30 cellular contexts compared by ENCODE assay signal in genomic region chr2:190599546-190600220, GRCh38. TPM values are rescaled to one million over a fixed set of nuclear protein-coding genes. Genes with fewer than 3 reads are reported as not detected.
DNase-seq lines count a peak whose midpoint lies in the region; ATAC-seq, FAIRE-seq and TF ChIP-seq lines count a peak whose summit lies in the region.
"Had no signal": no experiment of that assay in that cellular context is flagged by ENCODE, and none has a peak within 500 bp of the region (broad histone marks: within the 10 kb centered on the region; RNA-seq: fewer than 3 reads in every experiment).

No MANE protein-coding gene starts in this region.

- no peak overlapping the region for H3K14ac ChIP-seq in H1 (ENCODE audit: insufficient read length)

- H3K79me1 ChIP-seq in H1 (ENCODE audit: low read depth, low read length), result no peaks in the 10 kb centered on the region

- DNase-seq in right cardiac atrium, result no peak
- no peak for DNase-seq in right atrium auricular region (ENCODE audit: low spot score)
- DNase-seq in NCI-H2171 (lab: John Stamatoyannopoulos, UW), result peak; percentile 73
- no peak for DNase-seq in H1 (ENCODE audit: low read depth in 1 of 2, low spot score in 2 of 2)
- DNase-seq in neural progenitor cell (ENCODE audit: low spot score), result no peak
- DNase-seq: activated CD4-positive, alpha-beta T cell treated with anti-CD3 and anti-CD28 coated beads for 4 hours; activated naive CD4-positive, alpha-beta T cell treated with anti-CD3 and anti-CD28 coated beads, Interleukin-2, amount 50 U/mL, for 16 hours; anterior cingulate cortex; EL; GOT3; HFFc6; NCI-H1417 treated with DMSO at 0.1 percent for 48 hours; NCI-H2081 treated with DMSO at 0.1 percent for 48 hours; NCI-H524; pancreas; retina; stimulated activated CD4-positive, alpha-beta T cell treated with anti-CD3 and anti-CD28 coated beads, Interleukin-2, amount 100 ng/mL, for 24 hours; stimulated activated CD8-positive, alpha-beta memory T cell treated with anti-CD3 and anti-CD28 coated beads, Interleukin-4, amount 100 ng/mL, for 48 hours; stimulated activated naive CD8-positive, alpha-beta T cell treated with anti-CD3 and anti-CD28 coated beads, Interleukin-15, amount 100 ng/mL, for 72 hours; uterus had no signal

- no peak overlapping the region for H3K18ac ChIP-seq in H1 (ENCODE audit: extremely low read depth, low read length)

- H3K4me3 ChIP-seq in right cardiac atrium (ENCODE audit: low read length) (no peak overlapping the region), right atrium auricular region (no peak overlapping the region), H1 (ENCODE audit: extremely low read depth in 1 of 4, insufficient read depth in 2 of 4, low read depth in 3 of 4, low read length in 4 of 4) (no peak overlapping the region), neural progenitor cell (no peak overlapping the region)
- H3K4me3 ChIP-seq: hepatocyte, pancreas, smooth muscle cell, thoracic aorta, uterus had no signal

- H4K20me1 ChIP-seq in H1 (replicated peaks in 1 of 2; ENCODE audit: control insufficient read depth in 1 of 2, insufficient read depth in 2 of 2, low read length in 2 of 2), result no peaks in the 10 kb centered on the region
- no peaks in the 10 kb centered on the region for H4K20me1 ChIP-seq in neural progenitor cell (ENCODE audit: low read depth)

- H3K27me3 ChIP-seq in right cardiac atrium (ENCODE audit: control insufficient read depth, insufficient read depth), result no peaks in the 10 kb centered on the region
- H3K27me3 ChIP-seq in right atrium auricular region, result no peaks in the 10 kb centered on the region
- H3K27me3 ChIP-seq in H1 (replicated peaks in 1 of 4; ENCODE audit: control insufficient read depth in 3 of 4, extremely low read depth in 1 of 4, insufficient read depth in 3 of 4, low read length in 3 of 4), result no peaks in the 10 kb centered on the region
- no peaks in the 10 kb centered on the region for H3K27me3 ChIP-seq in neural progenitor cell
- H3K27me3 ChIP-seq: hepatocyte, pancreas, uterus had no signal

- intact Hi-C loops in right cardiac atrium (cut with DNase I), result no loop called here

- H2AFZ ChIP-seq in H1 (ENCODE audit: low read length), result peak overlapping the region; percentile 26; the same call in 1 of the 2 replicates
- H2AFZ ChIP-seq in neural progenitor cell (replicated peaks), result no peak overlapping the region
- H2AFZ ChIP-seq: hepatocyte had no signal

- no peak for TF ChIP-seq POLR2A in H1 (IDR thresholded peaks at IDR 0.05; ENCODE audit: control extremely low read depth in 1 of 2, low read depth in 2 of 2, low read length in 2 of 2)

- H3K4ac ChIP-seq in H1 (replicated peaks; ENCODE audit: insufficient read length, low read depth, low read length), result no peak overlapping the region

- H3K79me2 ChIP-seq in H1 (ENCODE audit: control insufficient read depth in 1 of 2, insufficient read depth in 2 of 2, low read length in 2 of 2), result no peaks in the 10 kb centered on the region
- H3K79me2 ChIP-seq in neural progenitor cell (ENCODE audit: low read depth), result no peaks in the 10 kb centered on the region
- H3K79me2 ChIP-seq: hepatocyte had no signal

- H3K4me1 ChIP-seq in right cardiac atrium (ENCODE audit: control insufficient read depth, insufficient read depth, low read length) (peaks cover 3% of the 10 kb centered on the region), right atrium auricular region (peaks cover 0 to 13% of the 10 kb centered on the region in 2 donors), H1 (replicated peaks in 1 of 4; ENCODE audit: control insufficient read depth in 3 of 4, insufficient read depth in 4 of 4, low read length in 3 of 4) (no peaks in the 10 kb centered on the region), neural progenitor cell (no peaks in the 10 kb centered on the region)
- H3K4me1 ChIP-seq: pancreas, uterus had no signal

- H3K36me3 Mint-ChIP-seq in neural progenitor cell, result no peaks in the 10 kb centered on the region

- H3K23me2 ChIP-seq in H1 (ENCODE audit: low read depth, low read length), result no peaks in the 10 kb centered on the region

- ATAC-seq in right cardiac atrium, result peak; percentile 32 to 44
- no peak for ATAC-seq in HG02938 (IDR thresholded peaks at IDR 0.05; ENCODE audit: unreplicated experiment)
- ATAC-seq in HG03159 (IDR thresholded peaks at IDR 0.05; ENCODE audit: unreplicated experiment), result no peak
- ATAC-seq: activated T-helper 17 cell treated with anti-CD3 and anti-CD28 coated beads, Interleukin-2, amount 50 U/mL, for 72 hours; Panc1; pancreas; stimulated activated naive CD8-positive, alpha-beta T cell treated with anti-CD3 and anti-CD28 coated beads, Interleukin-15, amount 100 ng/mL, for 72 hours had no signal

- 83% methylated on average over 8 of the region's 8 CpGs for WGBS in right cardiac atrium
- 76% methylated on average over 8 of the region's 8 CpGs; no CpG with 5 or more reads in 1 of the 2 experiments for WGBS in H1 (ENCODE audit: extremely low coverage in 1 of 2, insufficient coverage in 1 of 2, insufficient read length in 1 of 2, insufficient replicate concordance in 2 of 2, low coverage in 1 of 2, low lambda C conversion rate in 2 of 2, missing lambda C conversion rate in 1 of 2), 2 experiments

- no peak overlapping the region for H3K4me2 ChIP-seq in H1 (ENCODE audit: insufficient read depth in 1 of 2, low read depth in 2 of 2, low read length in 2 of 2)
- no peak overlapping the region for H3K4me2 ChIP-seq in neural progenitor cell
- H3K4me2 ChIP-seq: hepatocyte, KMS-11, smooth muscle cell had no signal

- H3K36me3 ChIP-seq in right atrium auricular region, result no peaks in the 10 kb centered on the region
- H3K36me3 ChIP-seq in H1 (ENCODE audit: control insufficient read depth in 2 of 4, insufficient read depth in 4 of 4, low read length in 3 of 4), result no peaks in the 10 kb centered on the region
- H3K36me3 ChIP-seq in neural progenitor cell, result no peaks in the 10 kb centered on the region
- H3K36me3 ChIP-seq: pancreas, thoracic aorta, uterus had no signal

- no peaks in the 10 kb centered on the region for H3K27me3 Mint-ChIP-seq in neural progenitor cell (ENCODE audit: insufficient read depth, low read depth)
- H3K27me3 Mint-ChIP-seq: activated T-helper 17 cell treated with anti-CD3 and anti-CD28 coated beads, Interleukin-2, amount 50 U/mL, for 72 hours; stimulated activated naive CD8-positive, alpha-beta T cell treated with anti-CD3 and anti-CD28 coated beads, Interleukin-15, amount 100 ng/mL, for 72 hours had no signal

- POLR2A ChIA-PET in H1 (lab: Charles Lee; ENCODE audit: partially characterized antibody), result no interaction called here

- no peak overlapping the region for H3K23ac ChIP-seq in H1 (ENCODE audit: insufficient read length)

- H3K9ac ChIP-seq in H1 (replicated peaks in 1 of 4; ENCODE audit: extremely low read depth in 1 of 4, low read depth in 3 of 4, low read length in 3 of 4) (no peak overlapping the region), neural progenitor cell (no peak overlapping the region)
- H3K9ac ChIP-seq: KMS-11 had no signal

- no peak overlapping the region for H2BK5ac ChIP-seq in H1 (ENCODE audit: low read depth, low read length)

- H3K27ac Mint-ChIP-seq in neural progenitor cell, result no peak overlapping the region
- H3K27ac Mint-ChIP-seq: activated T-helper 17 cell treated with anti-CD3 and anti-CD28 coated beads, Interleukin-2, amount 50 U/mL, for 72 hours; HFFc6 had no signal

- no peak for TF ChIP-seq CTCF in right atrium auricular region (IDR thresholded peaks at IDR 0.05)
- TF ChIP-seq CTCF in H1 (IDR thresholded peaks at IDR 0.05; ENCODE audit: control extremely low read depth in 1 of 3, insufficient read depth in 1 of 3, low read depth in 1 of 3, low read length in 3 of 3), result no peak
- TF ChIP-seq CTCF in neural progenitor cell (IDR thresholded peaks at IDR 0.05), result no peak

- H2BK15ac ChIP-seq in H1 (ENCODE audit: low read length), result no peak overlapping the region

- H3K4me3 Mint-ChIP-seq in neural progenitor cell, result no peak overlapping the region
- H3K4me3 Mint-ChIP-seq: activated T-helper 17 cell treated with anti-CD3 and anti-CD28 coated beads, Interleukin-2, amount 50 U/mL, for 72 hours; HFFc6; neural crest cell; stimulated activated naive CD8-positive, alpha-beta T cell treated with anti-CD3 and anti-CD28 coated beads, Interleukin-15, amount 100 ng/mL, for 72 hours had no signal

- CTCF ChIA-PET in H1 (lab: Charles Lee; ENCODE audit: partially characterized antibody), result interaction anchor here (0.9 kb wide), 1 partner anchor 80 kb away, joined by 3 read pairs; no protein-coding TSS in a partner anchor

- H3K4me1 Mint-ChIP-seq in neural progenitor cell, result no peaks in the 10 kb centered on the region
- H3K4me1 Mint-ChIP-seq: activated T-helper 17 cell treated with anti-CD3 and anti-CD28 coated beads, Interleukin-2, amount 50 U/mL, for 72 hours had no signal

- no peak overlapping the region for H3K27ac ChIP-seq in right cardiac atrium (ENCODE audit: low read length)
- H3K27ac ChIP-seq in right atrium auricular region, result no peak overlapping the region
- no peak overlapping the region for H3K27ac ChIP-seq in H1 (ENCODE audit: low read depth, low read length)
- H3K27ac ChIP-seq in neural progenitor cell, result no peak overlapping the region
- H3K27ac ChIP-seq: hepatocyte, KMS-11, pancreas, thoracic aorta, uterus, VCaP had no signal

- no peak overlapping the region for H3K56ac ChIP-seq in H1 (replicated peaks; ENCODE audit: insufficient read length, low read depth, low read length)

- H3K9me3 ChIP-seq in right cardiac atrium (ENCODE audit: control insufficient read depth, low read length) (no peaks in the 10 kb centered on the region), right atrium auricular region (no peaks in the 10 kb centered on the region), H1 (ENCODE audit: insufficient read depth in 2 of 2, low read depth in 1 of 2, low read length in 1 of 2) (no peaks in the 10 kb centered on the region), neural progenitor cell (ENCODE audit: low read depth) (no peaks in the 10 kb centered on the region)
- H3K9me3 ChIP-seq: pancreas, thoracic aorta, uterus had no signal

- no peak for TF ChIP-seq EP300 in H1 (IDR thresholded peaks at IDR 0.05; ENCODE audit: borderline replicate concordance in 1 of 2, low read depth in 2 of 2, low read length in 2 of 2)

- H2AK5ac ChIP-seq in H1 (ENCODE audit: low read depth, low read length), result no peak overlapping the region

- no peak for FAIRE-seq in H1 (lab: Jason Lieb, UNC)
- FAIRE-seq: pancreas had no signal

- no peak overlapping the region for H2BK12ac ChIP-seq in H1 (ENCODE audit: low read depth, low read length)

- no peak overlapping the region for H2BK120ac ChIP-seq in H1 (replicated peaks; ENCODE audit: low read depth, low read length)

- no peak overlapping the region for H4K5ac ChIP-seq in H1 (ENCODE audit: insufficient read length, low read depth, low read length)

- no peak overlapping the region for H4K8ac ChIP-seq in H1 (ENCODE audit: extremely low read depth, insufficient read depth, low read length)

- no peaks in the 10 kb centered on the region for H3K9me3 Mint-ChIP-seq in neural progenitor cell
- H3K9me3 Mint-ChIP-seq: activated T-helper 17 cell treated with anti-CD3 and anti-CD28 coated beads, Interleukin-2, amount 50 U/mL, for 72 hours; HFFc6; neural crest cell; stimulated activated naive CD8-positive, alpha-beta T cell treated with anti-CD3 and anti-CD28 coated beads, Interleukin-15, amount 100 ng/mL, for 72 hours had no signal

- TF ChIP-seq RAD21 in H1 (IDR thresholded peaks at IDR 0.05 in 1 of 2, conservative IDR thresholded peaks at IDR 0.05 in 1 of 2; ENCODE audit: low read depth in 2 of 2, low read length in 2 of 2), result no peak

- H4K91ac ChIP-seq in H1 (replicated peaks; ENCODE audit: insufficient read length, low read length), result no peak overlapping the region

- no peak overlapping the region for H2BK20ac ChIP-seq in H1 (ENCODE audit: low read length)

- H3F3A ChIP-seq in neural progenitor cell (ENCODE audit: low read depth), result no peaks in the 10 kb centered on the region

RNA-seq across cellular contexts. Expression of gene NAB1, which starts 49.2 kb away (rescaled TPM):
- total RNA-seq in right cardiac atrium, result 10 to 100 TPM; 58.8 to 65.5 (median 60.7) TPM
- polyA plus RNA-seq in right cardiac atrium, result 17.6 TPM
- 10 to 100 TPM; 37.0 to 64.4 TPM for total RNA-seq in right atrium auricular region
- total RNA-seq in H1 (2021; fragmentation: NEBNext Ultra II Directional; extraction: Animal tissue kit (Norgen Biotek cat#: 25700)), result 28.2 and 28.6 TPM in 2 replicates
- polyA plus RNA-seq in H1 (2011; rRNA removed), result 8.5 and 21.9 TPM in 2 replicates
- polyA plus RNA-seq in H1 (2011; cell fraction: cytosol; rRNA removed), result 10.4 TPM
- polyA plus RNA-seq in H1 (2011; cell fraction: nucleus; rRNA removed), result 22.3 TPM
- 14.7 to 20.7 TPM (median 18.8 TPM) in 4 replicates for polyA plus RNA-seq in H1 (2012, experiment 1 of 2)
- 1.8 TPM for polyA plus RNA-seq in H1 (2012, experiment 2 of 2)
- 19.7 TPM for polyA plus RNA-seq in H1 (2013, experiment 1 of 2)
- 17.3 TPM for polyA plus RNA-seq in H1 (2013, experiment 2 of 2)
- 26.3 and 33.1 TPM in 2 replicates for polyA minus RNA-seq in H1 (2011; rRNA and poly(A)+ RNA removed)
- polyA minus RNA-seq in H1 (2011; cell fraction: cytosol; rRNA and poly(A)+ RNA removed), result 11.1 TPM
- polyA minus RNA-seq in H1 (2011; cell fraction: nucleus; rRNA and poly(A)+ RNA removed), result 39.9 TPM
- total RNA-seq in neural progenitor cell (ENCODE audit: low replicate concordance), result 47.6 and 71.5 TPM in 2 replicates

Comparison
In these comparisons a context has a peak if more than half of its experiments do, and no peak if none do; other contexts are left out.
1. ATAC-seq: peak in right cardiac atrium (2 of 2); none in HG02938 (single experiment) and HG03159 (single experiment).